Comparison of ENCODE assay signal across 8 cellular contexts in the genomic region with DNA sequence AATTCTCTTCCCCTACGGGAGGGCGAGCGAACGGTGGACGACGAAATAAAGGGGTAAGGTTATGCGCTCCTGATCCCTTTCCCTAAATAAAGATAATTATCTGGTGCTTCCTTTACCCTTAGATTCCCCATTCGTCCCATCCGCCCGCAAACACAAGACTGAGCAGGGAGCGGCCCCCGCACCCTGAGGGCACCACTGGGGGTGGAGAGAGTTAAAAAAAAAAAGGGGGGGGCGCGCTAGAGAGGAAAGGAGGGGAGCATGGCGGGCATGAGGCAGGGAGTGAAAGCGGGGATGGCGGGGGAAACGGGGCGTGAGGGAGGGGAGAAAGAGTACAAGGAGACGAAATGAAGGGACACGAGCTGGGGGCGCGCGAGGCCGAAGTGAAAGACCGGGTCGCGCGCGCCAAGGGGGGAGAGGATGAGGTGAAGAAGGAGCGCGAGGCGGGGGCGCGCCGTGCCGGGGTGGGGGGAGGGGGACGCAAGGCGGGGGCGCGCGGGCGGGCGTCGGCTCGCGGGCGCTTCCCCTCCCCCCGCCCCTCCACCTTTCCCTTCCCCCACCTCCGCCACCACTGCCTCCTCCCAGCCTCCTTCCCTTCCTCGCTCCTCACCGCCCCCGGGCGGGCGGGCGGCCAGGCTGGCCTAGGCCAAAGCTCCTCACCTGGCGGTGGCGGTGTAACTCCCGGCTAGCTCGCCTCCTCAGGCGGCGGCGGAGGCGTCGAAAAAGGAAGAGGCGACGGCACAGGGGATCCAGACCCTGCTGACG. TPM values are rescaled to one million over a fixed set of nuclear protein-coding genes. Genes with fewer than 3 reads are reported as not detected.
DNase-seq lines count a peak whose midpoint lies in the region; ATAC-seq and TF ChIP-seq lines count a peak whose summit lies in the region.

No MANE protein-coding gene starts in this region.

- ATAC-seq in HG02610 (IDR thresholded peaks at IDR 0.05; ENCODE audit: unreplicated experiment), result peak; percentile 14

- H3K27me3 ChIP-seq in tibial artery, result no peaks in the 10 kb centered on the region

- H3K36me3 Mint-ChIP-seq in activated CD4-positive, alpha-beta T cell treated with anti-CD3 and anti-CD28 coated beads, Interleukin-2, amount 10 ng/mL, durations not matched to agents 24 days and 14 days (ENCODE audit: low read depth), result peaks cover 21% of the 10 kb centered on the region
- no peaks in the 10 kb centered on the region for H3K36me3 Mint-ChIP-seq in nephron (ENCODE audit: low read depth)

- peaks cover 4 to 47% (median 32%) of the 10 kb centered on the region in 4 donors for H3K4me1 ChIP-seq in tibial artery

- peaks cover 0 to 4% (median 0%) of the 10 kb centered on the region in 3 donors for H3K36me3 ChIP-seq in tibial artery

- H3K27ac ChIP-seq in 22Rv1, result peak overlapping the region; percentile 90
- peak overlapping the region; percentile 95 to 97 for H3K27ac ChIP-seq in tibial artery

- intact Hi-C loops in activated CD4-positive, alpha-beta T cell treated with anti-CD3 and anti-CD28 coated beads, Interleukin-2, amount 10 ng/mL, durations not matched to agents 24 days and 14 days (cut with micrococcal nuclease), result loop anchor here (2.0 to 5.0 kb wide), 4 partner anchors 35 to 261 kb away; partner anchors contain the start of gene RAB13
- intact Hi-C loops in tibial artery (cut with DNase I; ENCODE audit: low total_unique reads), result loop anchor here (10.0 kb wide), 1 partner anchor 53 kb away; the partner anchor contains the start of gene JTB

- peaks cover 39% of the 10 kb centered on the region for H3K4me1 Mint-ChIP-seq in activated CD4-positive, alpha-beta T cell treated with anti-CD3 and anti-CD28 coated beads, Interleukin-2, amount 10 ng/mL, durations not matched to agents 24 days and 14 days
- H3K4me1 Mint-ChIP-seq in nephron, result peaks cover 43% of the 10 kb centered on the region

- TF ChIP-seq POLR2A in erythroblast (IDR thresholded peaks at IDR 0.05; ENCODE audit: low read length), result no peak

- peaks cover 2% of the 10 kb centered on the region for H3K27me3 Mint-ChIP-seq in activated CD4-positive, alpha-beta T cell treated with anti-CD3 and anti-CD28 coated beads, Interleukin-2, amount 10 ng/mL, durations not matched to agents 24 days and 14 days
- H3K27me3 Mint-ChIP-seq in nephron (ENCODE audit: low read depth), result no peaks in the 10 kb centered on the region

- H3K9me3 ChIP-seq in tibial artery, result no peaks in the 10 kb centered on the region

- no peaks in the 10 kb centered on the region for H3K9me3 Mint-ChIP-seq in activated CD4-positive, alpha-beta T cell treated with anti-CD3 and anti-CD28 coated beads, Interleukin-2, amount 10 ng/mL, durations not matched to agents 24 days and 14 days
- H3K9me3 Mint-ChIP-seq in nephron, result no peaks in the 10 kb centered on the region

- H3K27ac Mint-ChIP-seq in activated CD4-positive, alpha-beta T cell treated with anti-CD3 and anti-CD28 coated beads, Interleukin-2, amount 10 ng/mL, durations not matched to agents 24 days and 14 days, result peak overlapping the region; percentile 98
- peak overlapping the region; percentile 96 to 99 (median 98) for H3K27ac Mint-ChIP-seq in nephron

- DNase-seq in NCI-H1105 treated with DMSO at 0.1 percent for 48 hours (lab: John Stamatoyannopoulos, UW), result peak; percentile 71
- no peak for DNase-seq in activated CD4-positive, alpha-beta T cell treated with anti-CD3 and anti-CD28 coated beads, Interleukin-2, amount 10 ng/mL, durations not matched to agents 24 days and 14 days
- DNase-seq in erythroblast (lab: John Stamatoyannopoulos, UW), result peak; percentile 84 to 89
- DNase-seq in tibial artery, result peak; percentile 39 to 81

- TF ChIP-seq CTCF in 22Rv1 (IDR thresholded peaks at IDR 0.05) (peak; percentile 55), GM12872 (IDR thresholded peaks at IDR 0.05; ENCODE audit: insufficient read depth, low read depth, low read length) (peak; percentile 27; the same call in 1 of the 3 replicates), nephron (IDR thresholded peaks at IDR 0.05; ENCODE audit: unreplicated experiment in 3 of 3) (no peak), tibial artery (IDR thresholded peaks at IDR 0.05) (no peak)

- H3K4me3 Mint-ChIP-seq in activated CD4-positive, alpha-beta T cell treated with anti-CD3 and anti-CD28 coated beads, Interleukin-2, amount 10 ng/mL, durations not matched to agents 24 days and 14 days, result peak overlapping the region; percentile 86
- peak overlapping the region; percentile 86 to 100 (median 96) for H3K4me3 Mint-ChIP-seq in nephron

- peak overlapping the region; percentile 98 to 100 for H3K4me3 ChIP-seq in tibial artery

RNA-seq across cellular contexts. Expression of gene GATAD2B, which starts 0.5 kb away (rescaled TPM):
- total RNA-seq in activated CD4-positive, alpha-beta T cell treated with anti-CD3 and anti-CD28 coated beads, Interleukin-2, amount 10 ng/mL, durations not matched to agents 24 days and 14 days, result 68.8 and 69.0 TPM in 2 replicates

RNA-seq across cellular contexts. Expression of gene DENND4B, which starts 24.3 kb away (rescaled TPM):
- 128 and 130 TPM in 2 replicates for total RNA-seq in activated CD4-positive, alpha-beta T cell treated with anti-CD3 and anti-CD28 coated beads, Interleukin-2, amount 10 ng/mL, durations not matched to agents 24 days and 14 days

RNA-seq across cellular contexts. Expression of gene CRTC2, which starts 36.2 kb away (rescaled TPM):
- total RNA-seq in activated CD4-positive, alpha-beta T cell treated with anti-CD3 and anti-CD28 coated beads, Interleukin-2, amount 10 ng/mL, durations not matched to agents 24 days and 14 days, result 72.4 and 76.8 TPM in 2 replicates

RNA-seq across cellular contexts. Expression of gene SLC39A1, which starts 41.1 kb away (rescaled TPM):
- 71.6 and 78.2 TPM in 2 replicates for total RNA-seq in activated CD4-positive, alpha-beta T cell treated with anti-CD3 and anti-CD28 coated beads, Interleukin-2, amount 10 ng/mL, durations not matched to agents 24 days and 14 days

RNA-seq across cellular contexts. Expression of gene CREB3L4, which starts 45.4 kb away (rescaled TPM):
- total RNA-seq in activated CD4-positive, alpha-beta T cell treated with anti-CD3 and anti-CD28 coated beads, Interleukin-2, amount 10 ng/mL, durations not matched to agents 24 days and 14 days, result 8.3 and 9.7 TPM in 2 replicates

Comparison
In these comparisons a context has a peak if more than half of its experiments do, and no peak if none do; other contexts are left out.
1. CTCF ChIP-seq: peak in 22Rv1 (single experiment) and GM12872 (single experiment); none in nephron (0 of 3) and tibial artery (0 of 2).